Comparison of ENCODE assay signal across 8 cellular contexts in the genomic region with DNA sequence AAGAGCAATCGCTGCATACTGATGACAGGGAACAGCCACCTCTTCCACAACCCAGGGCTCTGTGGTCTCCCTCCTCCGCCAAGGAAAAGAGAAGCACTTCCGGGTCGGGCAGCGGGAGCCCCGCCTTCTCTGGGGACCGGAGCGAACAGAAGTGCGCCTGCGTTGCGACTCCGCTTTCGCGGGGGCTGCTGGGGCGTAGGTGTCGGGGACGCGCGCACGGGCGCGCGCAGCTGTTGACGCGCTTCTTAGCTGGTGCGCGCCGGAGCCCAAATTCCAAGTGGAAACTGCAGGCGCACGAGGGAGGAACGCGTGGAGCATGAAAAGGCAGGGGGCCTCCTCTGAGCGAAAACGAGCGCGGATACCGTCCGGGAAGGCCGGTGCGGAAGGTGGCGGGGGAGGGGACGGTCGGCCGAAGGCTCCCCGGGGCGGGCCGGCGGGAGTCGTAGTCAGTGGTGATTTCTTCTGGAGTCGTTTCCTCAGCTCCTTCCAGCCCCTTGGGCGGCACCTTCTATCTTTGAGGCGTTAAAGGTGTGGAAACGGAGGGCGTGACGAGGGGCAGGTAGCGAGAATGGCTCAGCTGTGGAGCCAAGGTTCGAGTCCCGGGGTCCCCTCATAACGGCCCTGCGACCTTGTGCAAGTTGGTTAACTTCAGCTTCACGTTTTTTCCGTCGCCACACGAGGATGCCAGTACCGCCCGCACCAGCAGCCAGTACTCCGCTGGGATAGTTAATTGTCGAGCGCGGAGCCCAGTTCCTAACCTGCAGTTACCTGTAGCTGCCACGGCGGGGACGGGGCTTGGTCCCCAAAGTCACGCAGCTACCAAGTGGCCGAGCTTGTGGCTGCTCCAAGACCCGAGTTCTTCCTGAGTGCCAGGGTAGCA. TPM values are rescaled to one million over a fixed set of nuclear protein-coding genes. Genes with fewer than 3 reads are reported as not detected.
DNase-seq lines count a peak whose midpoint lies in the region; ATAC-seq and TF ChIP-seq lines count a peak whose summit lies in the region.

A gene (minus strand): TSS at position 95 of the 880 bp plus-strand sequence. CDS start 78 bp downstream, at position 17.
A gene with protein sequence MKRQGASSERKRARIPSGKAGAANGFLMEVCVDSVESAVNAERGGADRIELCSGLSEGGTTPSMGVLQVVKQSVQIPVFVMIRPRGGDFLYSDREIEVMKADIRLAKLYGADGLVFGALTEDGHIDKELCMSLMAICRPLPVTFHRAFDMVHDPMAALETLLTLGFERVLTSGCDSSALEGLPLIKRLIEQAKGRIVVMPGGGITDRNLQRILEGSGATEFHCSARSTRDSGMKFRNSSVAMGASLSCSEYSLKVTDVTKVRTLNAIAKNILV (plus strand): TSS at position 202 of the 880 bp plus-strand sequence. CDS start 115 bp downstream, at position 317.

- H3K9me3 ChIP-seq in Panc1 (ENCODE audit: control insufficient read depth, insufficient read depth, low read depth, low read length) (no peaks in the 10 kb centered on the region), esophagus (ENCODE audit: control insufficient read depth in 2 of 2, insufficient read depth in 1 of 2, low read depth in 1 of 2, low read length in 1 of 2) (no peaks in the 10 kb centered on the region), mucosa of stomach (ENCODE audit: control insufficient read depth, low read length) (no peaks in the 10 kb centered on the region)

- peak within 1 kb of the TSS; percentile 100 for H3K4me3 Mint-ChIP-seq in activated T-cell treated with anti-CD3 and anti-CD28 coated beads, Interleukin-2, amount 50 U/mL, for 4 hours

- H3K79me2 ChIP-seq in KMS-11 (ENCODE audit: insufficient read depth, low read depth) = peaks cover 10% of the 10 kb centered on the region; the same call in 1 of the 2 replicates

- peak within 1 kb of the TSS; percentile 79 for H3K4me2 ChIP-seq in KMS-11

- no peaks in the 10 kb centered on the region for H3K9me3 Mint-ChIP-seq in activated T-cell treated with anti-CD3 and anti-CD28 coated beads, Interleukin-2, amount 50 U/mL, for 4 hours

- TF ChIP-seq CTCF in KMS-11 (conservative IDR thresholded peaks at IDR 0.05; ENCODE audit: low read depth, low read length) (peak; percentile 50), Panc1 (IDR thresholded peaks at IDR 0.05) (peak; percentile 59)

- POLR2A ChIA-PET in Panc1 (lab: Charles Lee) = interaction anchor here (0.5 to 1.3 kb wide), 7 partner anchors 9 to 165 kb away, joined by 3 to 10 read pairs (median 6); a partner anchor contains a TSS

- H3K4me1 ChIP-seq in KMS-11 (ENCODE audit: low read depth, poor library complexity, severe bottlenecking) (peaks cover 6% of the 10 kb centered on the region), Panc1 (ENCODE audit: control insufficient read depth, insufficient read depth, low read length) (peaks cover 22% of the 10 kb centered on the region), esophagus (ENCODE audit: control insufficient read depth in 2 of 2, insufficient read depth in 2 of 2, low read length in 1 of 2) (no peaks in the 10 kb centered on the region), mucosa of stomach (ENCODE audit: control insufficient read depth, insufficient read depth, low read length) (peaks cover 6% of the 10 kb centered on the region)

- no TSS peak for BruUV-seq in Panc1 (replicated peaks; lab: Mats Ljungman, UMichigan)

- no peak within 1 kb of the TSS for H3K4me3 ChIP-seq in KMS-11 (IDR thresholded peaks at IDR 0.05; ENCODE audit: insufficient read depth, low read depth, low read length)
- peak within 1 kb of the TSS; percentile 92 to 93 for H3K4me3 ChIP-seq in Panc1 (ENCODE audit: low read depth in 2 of 2, low read length in 2 of 2)
- peak within 1 kb of the TSS; percentile 87 to 99 for H3K4me3 ChIP-seq in esophagus (ENCODE audit: low read depth in 1 of 2, low read length in 2 of 2)
- H3K4me3 ChIP-seq in mucosa of stomach (ENCODE audit: low read length) = peak within 1 kb of the TSS; percentile 100

- no peaks in the 10 kb centered on the region for H3K27me3 Mint-ChIP-seq in activated T-cell treated with anti-CD3 and anti-CD28 coated beads, Interleukin-2, amount 50 U/mL, for 4 hours (ENCODE audit: low read depth)

- ATAC-seq in GM21737 (IDR thresholded peaks at IDR 0.05; ENCODE audit: unreplicated experiment) (peak; percentile 93), Panc1 (peak; percentile 96)
- ATAC-seq in activated T-cell treated with anti-CD3 and anti-CD28 coated beads, Interleukin-2, amount 50 U/mL, for 4 hours = peak; percentile 92 to 93

- CTCF ChIA-PET in Panc1 (lab: Charles Lee) = interaction anchor here (0.6 to 0.7 kb wide), 3 partner anchors 80 to 97 kb away, joined by 3 to 4 read pairs (median 3); no protein-coding TSS in a partner anchor

- WGBS in esophagus, 2 donors = 0% methylated on average over 76 of the region's 76 CpGs

- H2AFZ ChIP-seq in KMS-11 (ENCODE audit: low read depth) = peak within 1 kb of the TSS; percentile 85

- H3K36me3 ChIP-seq in KMS-11 (ENCODE audit: insufficient read depth) = peaks cover 4% of the 10 kb centered on the region; the same call in 1 of the 2 replicates
- H3K36me3 ChIP-seq in Panc1 (ENCODE audit: control insufficient read depth, insufficient read depth, low read length) = peaks cover 29% of the 10 kb centered on the region
- no peaks in the 10 kb centered on the region for H3K36me3 ChIP-seq in esophagus (ENCODE audit: control insufficient read depth in 2 of 2, insufficient read depth in 2 of 2, low read length in 1 of 2)
- no peaks in the 10 kb centered on the region for H3K36me3 ChIP-seq in mucosa of stomach (ENCODE audit: control insufficient read depth, insufficient read depth, low read length)

- peak within 1 kb of the TSS; percentile 86 for H3K27ac ChIP-seq in KMS-11
- H3K27ac ChIP-seq in Panc1 (ENCODE audit: low read length) = peak within 1 kb of the TSS; percentile 98
- peak within 1 kb of the TSS; percentile 93 to 99 for H3K27ac ChIP-seq in esophagus (ENCODE audit: low read depth in 2 of 2, low read length in 1 of 2)

- peak within 1 kb of the TSS; percentile 88 for H3K9ac ChIP-seq in KMS-11
- H3K9ac ChIP-seq in mucosa of stomach (ENCODE audit: low read length) = peak within 1 kb of the TSS; percentile 96

- H3K36me3 Mint-ChIP-seq in activated T-cell treated with anti-CD3 and anti-CD28 coated beads, Interleukin-2, amount 50 U/mL, for 4 hours (ENCODE audit: insufficient read depth) = peaks cover 24% of the 10 kb centered on the region

- peaks cover 34% of the 10 kb centered on the region for H3K4me1 Mint-ChIP-seq in activated T-cell treated with anti-CD3 and anti-CD28 coated beads, Interleukin-2, amount 50 U/mL, for 4 hours (ENCODE audit: low read depth)

- in situ Hi-C loops in Panc1 (cut with HindIII; ENCODE audit: low pct_unique_long_range_greater_than_20kb, low sequenced_read_pairs) = no loop called here

- intact Hi-C loops in Panc1 (cut with micrococcal nuclease; ENCODE audit: unreplicated experiment) = loop anchor here (2.0 kb wide), 1 partner anchor 47 kb away; no protein-coding TSS in a partner anchor

- no peaks in the 10 kb centered on the region for H4K20me1 ChIP-seq in KMS-11 (ENCODE audit: insufficient read depth)

- no peaks in the 10 kb centered on the region for H3K27me3 ChIP-seq in KMS-11 (ENCODE audit: insufficient read depth, low read depth)
- H3K27me3 ChIP-seq in Panc1 (ENCODE audit: control insufficient read depth, insufficient read depth, low read length) = no peaks in the 10 kb centered on the region
- H3K27me3 ChIP-seq in esophagus (ENCODE audit: control insufficient read depth in 1 of 2, insufficient read depth in 2 of 2, low read length in 2 of 2) = no peaks in the 10 kb centered on the region
- H3K27me3 ChIP-seq in mucosa of stomach (ENCODE audit: control insufficient read depth, insufficient read depth, low read length) = no peaks in the 10 kb centered on the region

- DNase-seq in DMS79 treated with DMSO at 0.1 percent for 48 hours (lab: John Stamatoyannopoulos, UW) (peak; percentile 74), Panc1 (ENCODE audit: low read depth, low spot score) (peak; percentile 91)
- DNase-seq in activated T-cell treated with anti-CD3 and anti-CD28 coated beads, Interleukin-2, amount 50 U/mL, for 4 hours = peak; percentile 93
- peak; percentile 88 to 90 for DNase-seq in stimulated activated CD8-positive, alpha-beta memory T cell treated with anti-CD3 and anti-CD28 coated beads, Interleukin-7, amount 100 ng/mL, for 1 hour (ENCODE audit: low read depth in 2 of 2)

RNA-seq across cellular contexts. Expression of the first gene that starts in this region (rescaled TPM):
- 62.9 TPM for total RNA-seq in Panc1 (2021; ENCODE audit: unreplicated experiment)
- 34.9 TPM for polyA plus RNA-seq in Panc1 (2012; ENCODE audit: insufficient read length)
- 10 to 100 TPM; 28.4 to 32.5 (median 32.2) TPM for total RNA-seq in activated T-cell treated with anti-CD3 and anti-CD28 coated beads, Interleukin-2, amount 50 U/mL, for 4 hours
- polyA plus RNA-seq in esophagus = 10 to 100 TPM; 11.9 to 12.3 TPM

RNA-seq across cellular contexts. Expression of the second gene that starts in this region (rescaled TPM):
- 37.0 TPM for total RNA-seq in Panc1 (2021; ENCODE audit: unreplicated experiment)
- 32.5 TPM for polyA plus RNA-seq in Panc1 (2012; ENCODE audit: insufficient read length)
- 10 to 100 TPM; 19.8 to 30.4 (median 28.7) TPM for total RNA-seq in activated T-cell treated with anti-CD3 and anti-CD28 coated beads, Interleukin-2, amount 50 U/mL, for 4 hours
- polyA plus RNA-seq in esophagus = 10 to 100 TPM; 15.5 to 19.0 TPM
